8 cellular contexts compared by ENCODE assay signal in the genomic region with DNA sequence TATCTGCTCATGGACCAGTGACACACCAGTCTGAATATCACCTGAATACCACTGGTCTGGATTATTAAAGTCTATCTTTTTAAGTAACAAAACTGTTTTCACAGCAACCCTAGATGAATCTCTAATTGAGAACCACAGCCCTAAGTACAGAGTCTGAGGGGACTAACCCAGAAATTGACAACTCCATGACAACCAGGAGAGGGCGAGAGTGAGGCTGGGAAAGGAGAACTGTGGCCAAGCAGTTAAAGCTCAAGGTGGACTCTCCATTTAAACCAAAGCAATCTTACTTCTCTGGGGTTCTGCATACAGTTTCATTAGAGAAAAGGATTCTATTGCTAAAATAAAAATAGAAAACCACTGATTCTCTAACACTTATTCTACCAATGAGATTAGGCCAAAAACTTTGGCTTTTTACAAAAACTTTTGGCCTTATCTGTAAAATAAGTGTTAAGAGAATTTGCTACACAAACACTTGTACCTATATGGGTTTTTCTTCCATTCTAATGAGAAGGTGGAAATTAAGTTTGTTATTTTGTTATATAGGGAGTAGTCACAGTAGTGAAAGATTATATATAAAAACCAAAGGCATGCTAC. TPM values are rescaled to one million over a fixed set of nuclear protein-coding genes. Genes with fewer than 3 reads are reported as not detected.
DNase-seq lines count a peak whose midpoint lies in the region; ATAC-seq and TF ChIP-seq lines count a peak whose summit lies in the region.

No MANE protein-coding gene starts in this region.

- peak; percentile 23 for DNase-seq in DMS 273 treated with DMSO at 0.1 percent for 48 hours (lab: John Stamatoyannopoulos, UW)
- DNase-seq in OCI-LY7 (ENCODE audit: low spot score) = peak; percentile 64
- peak; percentile 35 for DNase-seq in activated T-helper 1 cell treated with anti-CD3 and anti-CD28 coated beads, Interleukin-12 subunit alpha, Interleukin-12 subunit beta, Interleukin-2, Interleukin-4 antibody, amounts not matched to agents 30 ng/mL and 10 ng/mL and 1 ng/mL, durations not matched to agents 14 hours and 24 hours and 36 hours (ENCODE audit: low spot score)
- DNase-seq in heart left ventricle = peak in 3 of 5 donors; percentile 25 to 29 (median 27)
- peak; percentile 22 for DNase-seq in stimulated activated CD4-positive, alpha-beta T cell treated with anti-CD3 and anti-CD28 coated beads, Interleukin-12 subunit alpha, Interleukin-12 subunit beta, amount 100 ng/mL, for 4 hours
- no peak for DNase-seq in posterior vena cava (ENCODE audit: low spot score)

- H3K79me2 ChIP-seq in OCI-LY7 (ENCODE audit: insufficient read depth, low read depth, low read length) = no peaks in the 10 kb centered on the region

- H3K9me2 ChIP-seq in OCI-LY7 (ENCODE audit: insufficient read depth, low read length) = no peaks in the 10 kb centered on the region

- peaks cover 16% of the 10 kb centered on the region for H3K27me3 Mint-ChIP-seq in activated T-helper 1 cell treated with anti-CD3 and anti-CD28 coated beads, Interleukin-12 subunit alpha, Interleukin-12 subunit beta, Interleukin-2, Interleukin-4 antibody, amounts not matched to agents 30 ng/mL and 10 ng/mL and 1 ng/mL, durations not matched to agents 14 hours and 24 hours and 36 hours (ENCODE audit: insufficient read depth)

- H3K4me1 ChIP-seq in OCI-LY7 (ENCODE audit: insufficient read depth, low read length, poor library complexity, severe bottlenecking) (peaks cover 21% of the 10 kb centered on the region), heart left ventricle (peaks cover 0 to 30% (median 0%) of the 10 kb centered on the region in 12 donors)

- H3K36me3 Mint-ChIP-seq in activated T-helper 1 cell treated with anti-CD3 and anti-CD28 coated beads, Interleukin-12 subunit alpha, Interleukin-12 subunit beta, Interleukin-2, Interleukin-4 antibody, amounts not matched to agents 30 ng/mL and 10 ng/mL and 1 ng/mL, durations not matched to agents 14 hours and 24 hours and 36 hours (ENCODE audit: low read depth) = no peaks in the 10 kb centered on the region

- TF ChIP-seq POLR2A in heart left ventricle (IDR thresholded peaks at IDR 0.05) = no peak

- H3K4me1 Mint-ChIP-seq in activated T-helper 1 cell treated with anti-CD3 and anti-CD28 coated beads, Interleukin-12 subunit alpha, Interleukin-12 subunit beta, Interleukin-2, Interleukin-4 antibody, amounts not matched to agents 30 ng/mL and 10 ng/mL and 1 ng/mL, durations not matched to agents 14 hours and 24 hours and 36 hours (ENCODE audit: low read depth) = peaks cover 24% of the 10 kb centered on the region

- TF ChIP-seq CTCF in OCI-LY7 (conservative IDR thresholded peaks at IDR 0.05; ENCODE audit: low read length) (peak; percentile 86), heart left ventricle (IDR thresholded peaks at IDR 0.05) (peak in 11 of 12 donors; percentile 26 to 66 (median 52))

- no peaks in the 10 kb centered on the region for H3K9me3 Mint-ChIP-seq in activated T-helper 1 cell treated with anti-CD3 and anti-CD28 coated beads, Interleukin-12 subunit alpha, Interleukin-12 subunit beta, Interleukin-2, Interleukin-4 antibody, amounts not matched to agents 30 ng/mL and 10 ng/mL and 1 ng/mL, durations not matched to agents 14 hours and 24 hours and 36 hours

- H3K9me3 ChIP-seq in OCI-LY7 (ENCODE audit: low read length) = no peaks in the 10 kb centered on the region
- H3K9me3 ChIP-seq in heart left ventricle = no peaks in the 10 kb centered on the region

- H3K4me3 ChIP-seq in OCI-LY7 (ENCODE audit: low read depth, low read length, poor library complexity, severe bottlenecking) = no peak overlapping the region
- no peak overlapping the region for H3K4me3 ChIP-seq in heart left ventricle

- H3K27ac ChIP-seq in OCI-LY7 (ENCODE audit: low read depth, low read length, poor library complexity, severe bottlenecking) (no peak overlapping the region), heart left ventricle (no peak overlapping the region)

- H3K36me3 ChIP-seq in OCI-LY7 (ENCODE audit: insufficient read depth, low read length) = no peaks in the 10 kb centered on the region
- no peaks in the 10 kb centered on the region for H3K36me3 ChIP-seq in heart left ventricle

- H4K20me1 ChIP-seq in OCI-LY7 (ENCODE audit: insufficient read depth, low read length) = no peaks in the 10 kb centered on the region

- H2AFZ ChIP-seq in OCI-LY7 (ENCODE audit: low read length) = no peak overlapping the region; the same call in 1 of the 2 replicates

- CTCF ChIA-PET in OCI-LY7 (lab: Charles Lee; ENCODE audit: unreplicated experiment) = no interaction called here

- POLR2A ChIA-PET in OCI-LY7 (lab: Charles Lee) = interaction anchor here (1.0 kb wide), 1 partner anchor 109 kb away, joined by 4 read pairs; no protein-coding TSS in a partner anchor

- BruUV-seq in OCI-LY7 (replicated peaks; lab: Mats Ljungman, UMichigan) = no TSS peak

- ATAC-seq in GM19395 (IDR thresholded peaks at IDR 0.05; ENCODE audit: unreplicated experiment) = peak; percentile 90
- peak; percentile 85 for ATAC-seq in HG03378 (IDR thresholded peaks at IDR 0.05; ENCODE audit: unreplicated experiment)
- ATAC-seq in heart left ventricle = peak in 3 of 4 donors; percentile 63 to 66 (median 66)

- 43 to 55% (median 50%) methylated on average over 1 of the region's 1 CpG for WGBS in heart left ventricle, 4 donors

- intact Hi-C loops in OCI-LY7 (cut with micrococcal nuclease; ENCODE audit: unreplicated experiment) = loop anchor here (1.0 to 5.0 kb wide), 3 partner anchors 110 to 323 kb away; a partner anchor contains a TSS
- intact Hi-C loops in activated T-helper 1 cell treated with anti-CD3 and anti-CD28 coated beads, Interleukin-12 subunit alpha, Interleukin-12 subunit beta, Interleukin-2, Interleukin-4 antibody, amounts not matched to agents 30 ng/mL and 10 ng/mL and 1 ng/mL, durations not matched to agents 14 hours and 24 hours and 36 hours (cut with micrococcal nuclease) = loop anchor here (1.0 to 5.0 kb wide), 4 partner anchors 12 to 324 kb away; a partner anchor contains a TSS
- intact Hi-C loops in heart left ventricle (cut with DNase I) = loop anchor here in 1 of 10 donors (5.0 kb wide), 1 partner anchor 870 kb away; no protein-coding TSS in a partner anchor
- intact Hi-C loops in posterior vena cava (cut with DNase I) = no loop called here

- no peak overlapping the region for H3K27ac Mint-ChIP-seq in activated T-helper 1 cell treated with anti-CD3 and anti-CD28 coated beads, Interleukin-12 subunit alpha, Interleukin-12 subunit beta, Interleukin-2, Interleukin-4 antibody, amounts not matched to agents 30 ng/mL and 10 ng/mL and 1 ng/mL, durations not matched to agents 14 hours and 24 hours and 36 hours

- H3K4me3 Mint-ChIP-seq in activated T-helper 1 cell treated with anti-CD3 and anti-CD28 coated beads, Interleukin-12 subunit alpha, Interleukin-12 subunit beta, Interleukin-2, Interleukin-4 antibody, amounts not matched to agents 30 ng/mL and 10 ng/mL and 1 ng/mL, durations not matched to agents 14 hours and 24 hours and 36 hours = no peak overlapping the region

- H3K4me2 ChIP-seq in OCI-LY7 (ENCODE audit: low read length) = no peak overlapping the region

- H3K27me3 ChIP-seq in heart left ventricle = no peaks in the 10 kb centered on the region

RNA-seq across cellular contexts. Expression of a gene that starts 11.4 kb away (rescaled TPM):
- 0.26 and 0.28 TPM in 2 replicates for total RNA-seq in OCI-LY7 (2014; rRNA removed; shearing (Covaris generic))
- total RNA-seq in OCI-LY7 (2022) (1.1 and 1.3 TPM in 2 replicates), heart left ventricle (10 to 100 TPM in 3 of 9 donors, 1 to 10 TPM in 6; 3.4 to 22.5 (median 8.5) TPM), posterior vena cava (1 to 10 TPM in 1 of 2 donors, under 1 TPM in 1; 0.65 to 1.5 TPM)
- 0.54 and 0.57 TPM in 2 replicates for total RNA-seq in activated T-helper 1 cell treated with anti-CD3 and anti-CD28 coated beads, Interleukin-12 subunit alpha, Interleukin-12 subunit beta, Interleukin-2, Interleukin-4 antibody, amounts not matched to agents 30 ng/mL and 10 ng/mL and 1 ng/mL, durations not matched to agents 14 hours and 24 hours and 36 hours
- polyA plus RNA-seq in heart left ventricle = 1 to 10 TPM in 1 of 2 donors, under 1 TPM in 1; 0.72 to 3.1 TPM

Comparison
In these comparisons a context has a peak if more than half of its experiments do, and no peak if none do; other contexts are left out.
1. intact Hi-C loops: an anchor here in OCI-LY7 (1.0 to 5.0 kb wide) and activated T-helper 1 cell treated with anti-CD3 and anti-CD28 coated beads, Interleukin-12 subunit alpha, Interleukin-12 subunit beta, Interleukin-2, Interleukin-4 antibody, amounts not matched to agents 30 ng/mL and 10 ng/mL and 1 ng/mL, durations not matched to agents 14 hours and 24 hours and 36 hours (1.0 to 5.0 kb wide); none called in posterior vena cava.